Comparison of ENCODE assay signal across 9 cellular contexts in the genomic region with DNA sequence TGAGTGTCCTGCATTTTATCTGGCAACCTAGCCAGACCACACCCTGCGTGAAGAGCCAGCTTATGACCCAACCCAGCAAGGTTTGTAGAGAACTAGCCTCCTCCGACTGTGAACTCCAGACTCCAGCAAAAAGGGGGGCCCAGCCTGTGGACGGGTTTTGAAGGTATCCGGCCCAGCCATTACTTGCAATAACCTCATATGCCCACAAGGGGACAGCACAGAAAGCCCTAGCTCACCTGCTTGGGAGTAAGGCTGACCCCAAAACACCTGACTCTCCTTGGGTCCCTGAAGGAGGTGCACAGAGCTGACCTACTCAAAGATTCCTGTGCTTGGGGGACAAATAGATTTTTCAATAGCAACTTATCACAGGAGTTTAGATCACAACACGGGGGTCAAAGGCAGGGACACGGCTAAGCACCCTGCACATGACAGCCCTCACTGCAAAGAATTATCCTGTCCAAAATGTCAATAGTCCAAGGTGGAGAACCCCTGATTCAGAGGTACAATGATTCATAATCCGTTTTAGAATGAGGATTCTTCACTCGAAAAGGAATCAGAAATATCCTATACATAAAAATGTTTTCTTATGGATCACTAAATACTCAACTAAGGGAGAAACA. TPM values are rescaled to one million over a fixed set of nuclear protein-coding genes. Genes with fewer than 3 reads are reported as not detected.
DNase-seq lines count a peak whose midpoint lies in the region; ATAC-seq, FAIRE-seq and TF ChIP-seq lines count a peak whose summit lies in the region.
"Had no signal": no experiment of that assay in that cellular context is flagged by ENCODE, and none has a peak within 500 bp of the region (broad histone marks: within the 10 kb centered on the region; RNA-seq: fewer than 3 reads in every experiment).

No MANE protein-coding gene starts in this region.

- H3K9me3 ChIP-seq in CD4-positive, alpha-beta T cell (ENCODE audit: control insufficient read depth, low read length): no peaks in the 10 kb centered on the region
- H3K9me3 ChIP-seq in effector memory CD4-positive, alpha-beta T cell (ENCODE audit: control insufficient read depth, low read length): no peaks in the 10 kb centered on the region
- no peaks in the 10 kb centered on the region for H3K9me3 ChIP-seq in osteoblast (ENCODE audit: low read depth, low read length)

- ATAC-seq in CD4-positive, alpha-beta T cell (ENCODE audit: poor library complexity): peak; percentile 84
- peak; percentile 82 for ATAC-seq in GM19351 (IDR thresholded peaks at IDR 0.05; ENCODE audit: unreplicated experiment)
- peak; percentile 64 for ATAC-seq in HG03571 (IDR thresholded peaks at IDR 0.05; ENCODE audit: unreplicated experiment)
- peak; percentile 79 for ATAC-seq in activated B cell treated with CpG ODN at 0.5 μM for 24 hours (ENCODE audit: low read depth)
- ATAC-seq in HG02610 (IDR thresholded peaks at IDR 0.05; ENCODE audit: unreplicated experiment): no peak

- no peak overlapping the region for H3K27ac Mint-ChIP-seq in CD4-positive, alpha-beta T cell
- no peak overlapping the region for H3K27ac Mint-ChIP-seq in activated B cell treated with CpG ODN at 0.5 μM for 24 hours

- POLR2A ChIA-PET in CD4-positive, alpha-beta T cell (lab: Charles Lee): interaction anchor here (1.0 to 1.4 kb wide), 2 partner anchors 23 to 70 kb away, joined by 3 to 4 read pairs; no protein-coding TSS in a partner anchor
- POLR2A ChIA-PET in activated B cell treated with CpG ODN at 0.5 μM for 24 hours (lab: Charles Lee): no interaction called here

- no peaks in the 10 kb centered on the region for H3K36me3 ChIP-seq in effector memory CD4-positive, alpha-beta T cell (ENCODE audit: control insufficient read depth, insufficient read depth, low read length)
- H3K36me3 ChIP-seq in osteoblast (ENCODE audit: insufficient read depth, low read length): no peaks in the 10 kb centered on the region

- no peaks in the 10 kb centered on the region for H3K4me1 Mint-ChIP-seq in CD4-positive, alpha-beta T cell (ENCODE audit: low read depth)
- H3K4me1 Mint-ChIP-seq in activated B cell treated with CpG ODN at 0.5 μM for 24 hours: no peaks in the 10 kb centered on the region

- H3K27ac ChIP-seq in CD4-positive, alpha-beta T cell (ENCODE audit: low read depth, low read length): no peak overlapping the region
- no peak overlapping the region for H3K27ac ChIP-seq in effector memory CD4-positive, alpha-beta T cell (ENCODE audit: insufficient read depth, low read length, poor library complexity, severe bottlenecking)
- H3K27ac ChIP-seq in osteoblast (ENCODE audit: low read depth, low read length): no peak overlapping the region

- intact Hi-C loops in CD4-positive, alpha-beta T cell (cut with DNase I, micrococcal nuclease): loop anchor here in 1 of 2 experiments (10.0 kb wide), 1 partner anchor 334 kb away; no protein-coding TSS in a partner anchor
- intact Hi-C loops in activated B cell treated with CpG ODN at 0.5 μM for 24 hours (cut with micrococcal nuclease): loop anchor here (1.0 kb wide), 4 partner anchors 27 to 334 kb away; no protein-coding TSS in a partner anchor

- H4K20me1 ChIP-seq in osteoblast (ENCODE audit: insufficient read depth, low read length): no peaks in the 10 kb centered on the region

- H3K4me1 ChIP-seq in effector memory CD4-positive, alpha-beta T cell (ENCODE audit: control insufficient read depth, insufficient read depth, low read length, poor library complexity, severe bottlenecking): no peaks in the 10 kb centered on the region
- H3K4me1 ChIP-seq in osteoblast (ENCODE audit: insufficient read depth, low read length): no peaks in the 10 kb centered on the region

- H3K4me2 ChIP-seq in osteoblast (ENCODE audit: insufficient read depth, low read length): no peak overlapping the region

- CTCF ChIA-PET in CD4-positive, alpha-beta T cell (lab: Charles Lee): interaction anchor here (0.6 to 1.4 kb wide), 7 partner anchors 8 to 334 kb away, joined by 3 to 5 read pairs (median 3); no protein-coding TSS in a partner anchor
- CTCF ChIA-PET in activated B cell treated with CpG ODN at 0.5 μM for 24 hours (lab: Charles Lee): interaction anchor here (0.7 to 3.6 kb wide), 17 partner anchors 15 to 338 kb away, joined by 3 to 29 read pairs (median 3); no protein-coding TSS in a partner anchor

- H3K79me2 ChIP-seq in osteoblast (ENCODE audit: insufficient read depth, low read length): no peaks in the 10 kb centered on the region

- H3K36me3 Mint-ChIP-seq in CD4-positive, alpha-beta T cell (ENCODE audit: low read depth): no peaks in the 10 kb centered on the region
- no peaks in the 10 kb centered on the region for H3K36me3 Mint-ChIP-seq in activated B cell treated with CpG ODN at 0.5 μM for 24 hours (ENCODE audit: low read depth)

- no peaks in the 10 kb centered on the region for H3K9me3 Mint-ChIP-seq in CD4-positive, alpha-beta T cell
- no peaks in the 10 kb centered on the region for H3K9me3 Mint-ChIP-seq in activated B cell treated with CpG ODN at 0.5 μM for 24 hours

- no peak overlapping the region for H2AFZ ChIP-seq in osteoblast (ENCODE audit: low read length)

- H3K27me3 Mint-ChIP-seq in CD4-positive, alpha-beta T cell: peaks cover 5% of the 10 kb centered on the region
- peaks cover 15% of the 10 kb centered on the region for H3K27me3 Mint-ChIP-seq in activated B cell treated with CpG ODN at 0.5 μM for 24 hours

- TF ChIP-seq CTCF in CD4-positive, alpha-beta T cell (IDR thresholded peaks at IDR 0.05): peak; percentile 83
- TF ChIP-seq CTCF in activated B cell treated with CpG ODN at 0.5 μM for 24 hours (IDR thresholded peaks at IDR 0.05): peak; percentile 43
- peak; percentile 79 for TF ChIP-seq CTCF in osteoblast (IDR thresholded peaks at IDR 0.05; ENCODE audit: extremely low read depth, low read depth, low read length)

- no peak for TF ChIP-seq POLR2A in GM12892 (IDR thresholded peaks at IDR 0.05; ENCODE audit: low read depth, low read length)

- no peak overlapping the region for H3K4me3 Mint-ChIP-seq in CD4-positive, alpha-beta T cell
- no peak overlapping the region for H3K4me3 Mint-ChIP-seq in activated B cell treated with CpG ODN at 0.5 μM for 24 hours

- H3K27me3 ChIP-seq in CD4-positive, alpha-beta T cell (ENCODE audit: control insufficient read depth, insufficient read depth, low read length): no peaks in the 10 kb centered on the region
- no peaks in the 10 kb centered on the region for H3K27me3 ChIP-seq in effector memory CD4-positive, alpha-beta T cell (replicated peaks; ENCODE audit: control insufficient read depth, insufficient read depth, low read length, poor library complexity, severe bottlenecking)
- H3K27me3 ChIP-seq in osteoblast (ENCODE audit: insufficient read depth, low read length): peaks cover 11% of the 10 kb centered on the region

- no peak for FAIRE-seq in GM12892 (lab: Jason Lieb, UNC)

- H3K4me3 ChIP-seq in effector memory CD4-positive, alpha-beta T cell (ENCODE audit: insufficient read depth, low read depth, low read length, poor library complexity, severe bottlenecking): no peak overlapping the region
- H3K4me3 ChIP-seq in osteoblast (ENCODE audit: insufficient read depth, low read length): no peak overlapping the region

- DNase-seq in CD4-positive, alpha-beta T cell: peak; percentile 23 to 48 (median 28)
- no peak for DNase-seq in activated B cell treated with CpG ODN at 0.5 μM for 24 hours
- peak in 2 of 3 donors; percentile 11 to 20 for DNase-seq in effector memory CD4-positive, alpha-beta T cell
- no peak for DNase-seq in osteoblast (ENCODE audit: insufficient read length, low spot score, missing footprints)
- no peak for DNase-seq in GM12892 (ENCODE audit: insufficient read length)

RNA-seq across cellular contexts. Expression of a gene that starts 4.5 kb away (rescaled TPM):
- total RNA-seq in CD4-positive, alpha-beta T cell: not detected
- total RNA-seq in activated B cell treated with CpG ODN at 0.5 μM for 24 hours: not detected in 2 replicates
- not detected in 2 replicates for total RNA-seq in osteoblast
- polyA plus RNA-seq in GM12892 (2012; ENCODE audit: missing spikeins): 0.08 TPM
- total RNA-seq: pulmonary artery endothelial cell had no signal

RNA-seq across cellular contexts. Expression of a gene that starts 26.1 kb away (rescaled TPM):
- 10 to 100 TPM; 50.7 to 55.8 TPM for total RNA-seq in CD4-positive, alpha-beta T cell
- total RNA-seq in activated B cell treated with CpG ODN at 0.5 μM for 24 hours: 20.9 and 21.4 TPM in 2 replicates
- total RNA-seq in osteoblast: 2.4 and 4.0 TPM in 2 replicates
- polyA plus RNA-seq in GM12892 (2012; ENCODE audit: missing spikeins): 0.30 TPM

RNA-seq across cellular contexts. Expression of a gene that starts 52.5 kb away (rescaled TPM):
- total RNA-seq in CD4-positive, alpha-beta T cell: not detected
- total RNA-seq in activated B cell treated with CpG ODN at 0.5 μM for 24 hours: 0.11 and 0.17 TPM in 2 replicates
- not detected in 2 replicates for total RNA-seq in osteoblast
- not detected for polyA plus RNA-seq in GM12892 (2012; ENCODE audit: missing spikeins)
- total RNA-seq: pulmonary artery endothelial cell had no signal

RNA-seq across cellular contexts. Expression of a gene that starts 58.3 kb away (rescaled TPM):
- total RNA-seq in CD4-positive, alpha-beta T cell: not detected
- not detected in 2 replicates for total RNA-seq in activated B cell treated with CpG ODN at 0.5 μM for 24 hours
- not detected in 2 replicates for total RNA-seq in osteoblast
- not detected for polyA plus RNA-seq in GM12892 (2012; ENCODE audit: missing spikeins)
- total RNA-seq: pulmonary artery endothelial cell had no signal

Comparison
In these comparisons a context has a peak if more than half of its experiments do, and no peak if none do; other contexts are left out.
1. DNase-seq: peak in CD4-positive, alpha-beta T cell (10 of 10) and effector memory CD4-positive, alpha-beta T cell (2 of 3); none in activated B cell treated with CpG ODN at 0.5 μM for 24 hours (single experiment), osteoblast (single experiment) and GM12892 (single experiment).
2. Peak in every context shown above with its lines, with median percentiles within 50 percentile points of each other: CTCF ChIP-seq.